1 cellular context compared by ENCODE assay signal in genomic region chr3:48187579-48188265, GRCh38.
TF ChIP-seq lines count a peak whose summit lies in the region.

No MANE protein-coding gene starts in this region.

TF ChIP-seq in K562, 482 proteins besides CTCF, POLR2A, EP300 and RAD21 (continued from another document):
- TF ChIP-seq ETS1 (conservative IDR thresholded peaks at IDR 0.05; ENCODE audit: control insufficient read depth, low read depth, low read length): peak; percentile 6; the same call in 1 of the 2 replicates
- TF ChIP-seq ZNF780A (CRISPR knock-in tag; IDR thresholded peaks at IDR 0.05): no peak
- no peak for TF ChIP-seq SP1 (CRISPR knock-in tag; IDR thresholded peaks at IDR 0.05)
- no peak for TF ChIP-seq ARHGAP35 (IDR thresholded peaks at IDR 0.05; ENCODE audit: partially characterized antibody)
- 0 out of 2 replicates have a peak, but pooled peaks have one; percentile 20 for TF ChIP-seq ZNF592 (IDR thresholded peaks at IDR 0.05)
- TF ChIP-seq ZNF347 (CRISPR knock-in tag; IDR thresholded peaks at IDR 0.05; ENCODE audit: low read depth): no peak
- TF ChIP-seq ELK3 (CRISPR knock-in tag; IDR thresholded peaks at IDR 0.05): no peak
- no peak for TF ChIP-seq SAP30 (IDR thresholded peaks at IDR 0.05; ENCODE audit: borderline replicate concordance, insufficient read depth, low read depth, low read length, poor library complexity, severe bottlenecking)
- 0 out of 2 replicates have a peak, but pooled peaks have one; percentile 65 for TF ChIP-seq GATAD2B (IDR thresholded peaks at IDR 0.05; ENCODE audit: borderline replicate concordance)
- TF ChIP-seq, protein P1, sequence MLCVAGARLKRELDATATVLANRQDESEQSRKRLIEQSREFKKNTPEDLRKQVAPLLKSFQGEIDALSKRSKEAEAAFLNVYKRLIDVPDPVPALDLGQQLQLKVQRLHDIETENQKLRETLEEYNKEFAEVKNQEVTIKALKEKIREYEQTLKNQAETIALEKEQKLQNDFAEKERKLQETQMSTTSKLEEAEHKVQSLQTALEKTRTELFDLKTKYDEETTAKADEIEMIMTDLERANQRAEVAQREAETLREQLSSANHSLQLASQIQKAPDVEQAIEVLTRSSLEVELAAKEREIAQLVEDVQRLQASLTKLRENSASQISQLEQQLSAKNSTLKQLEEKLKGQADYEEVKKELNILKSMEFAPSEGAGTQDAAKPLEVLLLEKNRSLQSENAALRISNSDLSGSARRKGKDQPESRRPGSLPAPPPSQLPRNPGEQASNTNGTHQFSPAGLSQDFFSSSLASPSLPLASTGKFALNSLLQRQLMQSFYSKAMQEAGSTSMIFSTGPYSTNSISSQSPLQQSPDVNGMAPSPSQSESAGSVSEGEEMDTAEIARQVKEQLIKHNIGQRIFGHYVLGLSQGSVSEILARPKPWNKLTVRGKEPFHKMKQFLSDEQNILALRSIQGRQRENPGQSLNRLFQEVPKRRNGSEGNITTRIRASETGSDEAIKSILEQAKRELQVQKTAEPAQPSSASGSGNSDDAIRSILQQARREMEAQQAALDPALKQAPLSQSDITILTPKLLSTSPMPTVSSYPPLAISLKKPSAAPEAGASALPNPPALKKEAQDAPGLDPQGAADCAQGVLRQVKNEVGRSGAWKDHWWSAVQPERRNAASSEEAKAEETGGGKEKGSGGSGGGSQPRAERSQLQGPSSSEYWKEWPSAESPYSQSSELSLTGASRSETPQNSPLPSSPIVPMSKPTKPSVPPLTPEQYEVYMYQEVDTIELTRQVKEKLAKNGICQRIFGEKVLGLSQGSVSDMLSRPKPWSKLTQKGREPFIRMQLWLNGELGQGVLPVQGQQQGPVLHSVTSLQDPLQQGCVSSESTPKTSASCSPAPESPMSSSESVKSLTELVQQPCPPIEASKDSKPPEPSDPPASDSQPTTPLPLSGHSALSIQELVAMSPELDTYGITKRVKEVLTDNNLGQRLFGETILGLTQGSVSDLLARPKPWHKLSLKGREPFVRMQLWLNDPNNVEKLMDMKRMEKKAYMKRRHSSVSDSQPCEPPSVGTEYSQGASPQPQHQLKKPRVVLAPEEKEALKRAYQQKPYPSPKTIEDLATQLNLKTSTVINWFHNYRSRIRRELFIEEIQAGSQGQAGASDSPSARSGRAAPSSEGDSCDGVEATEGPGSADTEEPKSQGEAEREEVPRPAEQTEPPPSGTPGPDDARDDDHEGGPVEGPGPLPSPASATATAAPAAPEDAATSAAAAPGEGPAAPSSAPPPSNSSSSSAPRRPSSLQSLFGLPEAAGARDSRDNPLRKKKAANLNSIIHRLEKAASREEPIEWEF (CRISPR knock-in tag; IDR thresholded peaks at IDR 0.05): no peak
- TF ChIP-seq ILK (tag; IDR thresholded peaks at IDR 0.05; ENCODE audit: borderline replicate concordance, low read depth): no peak
- 0 out of 4 replicates have a peak, but pooled peaks of 1 of the 2 experiments have one; percentile 5 for TF ChIP-seq TEAD1 (CRISPR knock-in tag; IDR thresholded peaks at IDR 0.05)
- 0 out of 4 replicates have a peak, but pooled peaks of 1 of the 2 experiments have one; percentile 12 for TF ChIP-seq HDAC1 (IDR thresholded peaks at IDR 0.05)
- no peak for TF ChIP-seq MAFF (IDR thresholded peaks at IDR 0.05; ENCODE audit: low read length)
- TF ChIP-seq CREM (IDR thresholded peaks at IDR 0.05; ENCODE audit: low read depth): no peak
- TF ChIP-seq CXXC5 (CRISPR knock-in tag; IDR thresholded peaks at IDR 0.05): 0 out of 2 replicates have a peak, but pooled peaks have one; percentile 28
- no peak for TF ChIP-seq SPI1 (IDR thresholded peaks at IDR 0.05; ENCODE audit: borderline replicate concordance, low read depth, low read length)
- TF ChIP-seq CTBP1 (IDR thresholded peaks at IDR 0.05; ENCODE audit: borderline replicate concordance): 0 out of 2 replicates have a peak, but pooled peaks have one; percentile 9
- peak in 1 of 2 experiments; percentile 64; a peak in 1 of 4 replicates for TF ChIP-seq NONO (IDR thresholded peaks at IDR 0.05; ENCODE audit: low read depth in 2 of 2, low read length in 1 of 2)
- TF ChIP-seq ATF1 (CRISPR knock-in tag; IDR thresholded peaks at IDR 0.05): 0 out of 2 replicates have a peak, but pooled peaks have one; percentile 15
- TF ChIP-seq ATF1 (tag; IDR thresholded peaks at IDR 0.05): no peak
- TF ChIP-seq, protein P2, sequence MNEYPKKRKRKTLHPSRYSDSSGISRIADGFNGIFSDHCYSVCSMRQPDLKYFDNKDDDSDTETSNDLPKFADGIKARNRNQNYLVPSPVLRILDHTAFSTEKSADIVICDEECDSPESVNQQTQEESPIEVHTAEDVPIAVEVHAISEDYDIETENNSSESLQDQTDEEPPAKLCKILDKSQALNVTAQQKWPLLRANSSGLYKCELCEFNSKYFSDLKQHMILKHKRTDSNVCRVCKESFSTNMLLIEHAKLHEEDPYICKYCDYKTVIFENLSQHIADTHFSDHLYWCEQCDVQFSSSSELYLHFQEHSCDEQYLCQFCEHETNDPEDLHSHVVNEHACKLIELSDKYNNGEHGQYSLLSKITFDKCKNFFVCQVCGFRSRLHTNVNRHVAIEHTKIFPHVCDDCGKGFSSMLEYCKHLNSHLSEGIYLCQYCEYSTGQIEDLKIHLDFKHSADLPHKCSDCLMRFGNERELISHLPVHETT (CRISPR knock-in tag; conservative IDR thresholded peaks at IDR 0.05 in 1 of 2, IDR thresholded peaks at IDR 0.05 in 1 of 2): 0 out of 4 replicates have a peak, but pooled peaks of 1 of the 2 experiments have one; percentile 21
- TF ChIP-seq MAFK (IDR thresholded peaks at IDR 0.05; ENCODE audit: low read length): no peak
- TF ChIP-seq XRCC4 (IDR thresholded peaks at IDR 0.05; ENCODE audit: extremely low read depth, insufficient read depth, insufficient read length): no peak
- no peak for TF ChIP-seq FOXJ3 (CRISPR knock-in tag; IDR thresholded peaks at IDR 0.05)
- peak; percentile 68 for TF ChIP-seq RBBP5 (IDR thresholded peaks at IDR 0.05; ENCODE audit: borderline replicate concordance, insufficient read depth, low read length, poor library complexity, severe bottlenecking)
